Comparison of ENCODE assay signal across 11 cellular contexts in the genomic region with DNA sequence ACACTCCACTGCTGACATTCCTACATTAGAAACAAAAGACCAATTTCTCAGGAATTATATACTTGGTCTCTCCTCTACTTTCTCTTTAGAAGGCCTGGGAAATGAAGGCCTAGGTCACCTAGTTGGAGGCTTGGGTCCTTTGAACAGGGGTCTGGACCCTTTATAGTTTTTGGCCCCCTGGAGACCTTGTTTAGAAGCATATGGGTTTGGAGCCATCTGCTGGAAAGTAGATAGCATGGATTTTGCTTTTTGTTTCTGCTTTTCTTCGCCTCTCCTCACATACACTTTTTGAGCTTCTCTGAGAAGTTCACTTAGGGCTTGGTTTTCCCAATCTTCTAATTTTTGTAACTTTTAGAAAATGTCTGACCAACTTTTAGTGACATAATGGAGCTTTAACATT.
A peak's percentile ranks its signal among the peaks of the same experiment; 100 is the strongest.
DNase-seq lines count a peak whose midpoint lies in the region; ATAC-seq and TF ChIP-seq lines count a peak whose summit lies in the region.
"Had no signal": no experiment of that assay in that cellular context is flagged by ENCODE, and none has a peak within 500 bp of the region (broad histone marks: within the 10 kb centered on the region; RNA-seq: fewer than 3 reads in every experiment).

No MANE protein-coding gene starts in this region.

- H3K27ac Mint-ChIP-seq in chondrocyte (ENCODE audit: unreplicated experiment), result no peak overlapping the region
- no peak overlapping the region for H3K27ac Mint-ChIP-seq in CD8-positive, alpha-beta T cell
- H3K27ac Mint-ChIP-seq: activated naive CD8-positive, alpha-beta T cell treated with anti-CD3 and anti-CD28 coated beads, Interleukin-2, amount 10 ng/mL, durations not matched to agents 7 days and 5 days had no signal

- no peak overlapping the region for H3K4me3 Mint-ChIP-seq in chondrocyte (ENCODE audit: unreplicated experiment)
- no peak overlapping the region for H3K4me3 Mint-ChIP-seq in CD8-positive, alpha-beta T cell
- H3K4me3 Mint-ChIP-seq: activated naive CD8-positive, alpha-beta T cell treated with anti-CD3 and anti-CD28 coated beads, Interleukin-2, amount 10 ng/mL, durations not matched to agents 7 days and 5 days had no signal

- CTCF ChIA-PET in CD8-positive, alpha-beta T cell (lab: Charles Lee), result interaction anchor here (1.3 kb wide), 1 partner anchor 11 kb away, joined by 4 read pairs; no protein-coding TSS in a partner anchor

- H3K9ac ChIP-seq in colonic mucosa (ENCODE audit: low read depth in 2 of 2, low read length in 2 of 2), result no peak overlapping the region

- H3K4me1 Mint-ChIP-seq in chondrocyte (ENCODE audit: low read depth), result peaks cover 3% of the 10 kb centered on the region
- no peaks in the 10 kb centered on the region for H3K4me1 Mint-ChIP-seq in CD8-positive, alpha-beta T cell (ENCODE audit: low read depth)
- H3K4me1 Mint-ChIP-seq: activated naive CD8-positive, alpha-beta T cell treated with anti-CD3 and anti-CD28 coated beads, Interleukin-2, amount 10 ng/mL, durations not matched to agents 7 days and 5 days had no signal

- H3K27me3 ChIP-seq in colonic mucosa, result no peaks in the 10 kb centered on the region
- no peaks in the 10 kb centered on the region for H3K27me3 ChIP-seq in CD8-positive, alpha-beta T cell (ENCODE audit: insufficient read depth, low read length)
- H3K27me3 ChIP-seq: MG63 had no signal

- H3K9me3 Mint-ChIP-seq in chondrocyte (ENCODE audit: low read depth), result peaks cover 41% of the 10 kb centered on the region
- H3K9me3 Mint-ChIP-seq in CD8-positive, alpha-beta T cell, result peaks cover 26% of the 10 kb centered on the region

- H3K27ac ChIP-seq in C4-2B (no peak overlapping the region), colonic mucosa (no peak overlapping the region)
- no peak overlapping the region for H3K27ac ChIP-seq in CD8-positive, alpha-beta T cell (ENCODE audit: low read depth, low read length)

- DNase-seq in NAMALWA (ENCODE audit: low spot score) (peak; percentile 12), chondrocyte (ENCODE audit: low spot score) (no peak), myocyte (ENCODE audit: low read depth) (peak; percentile 13), colonic mucosa (no peak)
- DNase-seq in CD8-positive, alpha-beta T cell, result no peak
- DNase-seq: activated naive CD8-positive, alpha-beta T cell treated with anti-CD3 and anti-CD28 coated beads, Interleukin-2, amount 10 ng/mL, durations not matched to agents 7 days and 5 days; MG63 had no signal

- ATAC-seq in GM19452 (IDR thresholded peaks at IDR 0.05; ENCODE audit: unreplicated experiment) (no peak), esophagus mucosa (no peak)
- no peak for ATAC-seq in CD8-positive, alpha-beta T cell
- ATAC-seq: activated CD4-positive, CD25-positive, alpha-beta regulatory T cell treated with anti-CD3 and anti-CD28 coated beads, Interleukin-2, amount 50 U/mL, for 24 hours had no signal

- no peaks in the 10 kb centered on the region for H3K27me3 Mint-ChIP-seq in chondrocyte (ENCODE audit: low read depth)
- peaks cover 7% of the 10 kb centered on the region for H3K27me3 Mint-ChIP-seq in CD8-positive, alpha-beta T cell (ENCODE audit: low read depth)

- POLR2A ChIA-PET in CD8-positive, alpha-beta T cell (lab: Charles Lee), result no interaction called here

- H3K36me3 ChIP-seq in colonic mucosa, result no peaks in the 10 kb centered on the region
- no peaks in the 10 kb centered on the region for H3K36me3 ChIP-seq in CD8-positive, alpha-beta T cell (ENCODE audit: insufficient read depth, low read length)
- H3K36me3 ChIP-seq: MG63 had no signal

- intact Hi-C loops in colonic mucosa (cut with DNase I), result loop anchor here (5.0 kb wide), 2 partner anchors 84 to 359 kb away; a partner anchor contains a TSS
- intact Hi-C loops in CD8-positive, alpha-beta T cell (cut with DNase I, micrococcal nuclease), result no loop called here

- no peaks in the 10 kb centered on the region for H3K9me3 ChIP-seq in colonic mucosa
- H3K9me3 ChIP-seq in CD8-positive, alpha-beta T cell (ENCODE audit: low read length), result peaks cover 12% of the 10 kb centered on the region

- peak; percentile 54 for TF ChIP-seq CTCF in C4-2B (conservative IDR thresholded peaks at IDR 0.05)
- TF ChIP-seq CTCF in chondrocyte (IDR thresholded peaks at IDR 0.05), result peak; percentile 84
- no peak for TF ChIP-seq CTCF in colonic mucosa (IDR thresholded peaks at IDR 0.05)
- no peak for TF ChIP-seq CTCF in CD8-positive, alpha-beta T cell (IDR thresholded peaks at IDR 0.05)

- H3K4me1 ChIP-seq in colonic mucosa, result no peaks in the 10 kb centered on the region
- H3K4me1 ChIP-seq in CD8-positive, alpha-beta T cell (ENCODE audit: insufficient read depth, low read length), result no peaks in the 10 kb centered on the region

- no peak overlapping the region for H3K4me3 ChIP-seq in colonic mucosa
- H3K4me3 ChIP-seq in CD8-positive, alpha-beta T cell (ENCODE audit: low read depth, low read length), result no peak overlapping the region
- H3K4me3 ChIP-seq: MG63 had no signal

- peaks cover 8% of the 10 kb centered on the region for H3K36me3 Mint-ChIP-seq in chondrocyte (ENCODE audit: low read depth)
- H3K36me3 Mint-ChIP-seq in CD8-positive, alpha-beta T cell, result no peaks in the 10 kb centered on the region

Comparison
In these comparisons a context has a peak if more than half of its experiments do, and no peak if none do; other contexts are left out.
1. CTCF ChIP-seq: peak in C4-2B (single experiment) and chondrocyte (single experiment); none in colonic mucosa (single experiment) and CD8-positive, alpha-beta T cell (single experiment).
2. DNase-seq: peak in NAMALWA (single experiment) and myocyte (single experiment); none in chondrocyte (single experiment), colonic mucosa (single experiment) and CD8-positive, alpha-beta T cell (0 of 7).